ENCODE assay signal across 33 cellular contexts in genomic region chr2:15608392-15608761, GRCh38.
"Had no signal": no experiment of that assay in that cellular context is flagged by ENCODE, and none has a peak within 500 bp of the region (broad histone marks: within the 10 kb centered on the region; RNA-seq: fewer than 3 reads in every experiment).

No MANE protein-coding gene starts in this region.

- H3K9me3 Mint-ChIP-seq: naive thymus-derived CD8-positive, alpha-beta T cell; natural killer cell treated with Interleukin-12 subunit alpha and Interleukin-12 subunit beta and Interleukin-15 and Interleukin-18, amount 100 ng/mL, for 72 hours; neural crest cell; stimulated activated memory B cell treated with anti-CD40 and anti-IgM and Interleukin-4, amounts not matched to agents 10 μg/mL and 1 μg/mL and 100 μg/mL, for 72 hours; stimulated activated naive CD8-positive, alpha-beta T cell treated with anti-CD3 and anti-CD28 coated beads, Interleukin-15, amount 100 ng/mL, for 72 hours; type B pancreatic cell had no signal

- H3K27ac Mint-ChIP-seq: naive thymus-derived CD8-positive, alpha-beta T cell; natural killer cell treated with Interleukin-12 subunit alpha and Interleukin-12 subunit beta and Interleukin-15 and Interleukin-18, amount 100 ng/mL, for 72 hours; nephron progenitor cell; progenitor cell of endocrine pancreas; stimulated activated memory B cell treated with anti-CD40 and anti-IgM and Interleukin-4, amounts not matched to agents 10 μg/mL and 1 μg/mL and 100 μg/mL, for 72 hours; type B pancreatic cell had no signal

- ATAC-seq: naive thymus-derived CD8-positive, alpha-beta T cell; natural killer cell treated with Interleukin-12 subunit alpha and Interleukin-12 subunit beta and Interleukin-15 and Interleukin-18, amount 100 ng/mL, for 72 hours; psoas muscle; right cardiac atrium; sciatic nerve; stimulated activated memory B cell treated with anti-CD40 and anti-IgM and Interleukin-4, amounts not matched to agents 10 μg/mL and 1 μg/mL and 100 μg/mL, for 72 hours; stimulated activated naive CD8-positive, alpha-beta T cell treated with anti-CD3 and anti-CD28 coated beads, Interleukin-15, amount 100 ng/mL, for 72 hours; stimulated activated naive CD8-positive, alpha-beta T cell treated with anti-CD3 and anti-CD28 coated beads, Interleukin-15, Interleukin-2, amounts not matched to agents 100 U/mL and 50 U/mL, for 24 hours; upper lobe of right lung had no signal

- H3K27ac ChIP-seq: neutrophil, ovary, parathyroid adenoma, psoas muscle, skin epidermis, spleen, suprapubic skin, testis, tibial artery, transverse colon, upper lobe of right lung, uterus had no signal

- H3K36me3 ChIP-seq: ovary, uterus had no signal

- H3K4me3 Mint-ChIP-seq: naive thymus-derived CD8-positive, alpha-beta T cell; natural killer cell treated with Interleukin-12 subunit alpha and Interleukin-12 subunit beta and Interleukin-15 and Interleukin-18, amount 100 ng/mL, for 72 hours; nephron progenitor cell; neural crest cell; stimulated activated memory B cell treated with anti-CD40 and anti-IgM and Interleukin-4, amounts not matched to agents 10 μg/mL and 1 μg/mL and 100 μg/mL, for 72 hours; stimulated activated naive CD8-positive, alpha-beta T cell treated with anti-CD3 and anti-CD28 coated beads, Interleukin-15, amount 100 ng/mL, for 72 hours; type B pancreatic cell had no signal

- H3K4me1 Mint-ChIP-seq: nephron progenitor cell; neural crest cell; stimulated activated memory B cell treated with anti-CD40 and anti-IgM and Interleukin-4, amounts not matched to agents 10 μg/mL and 1 μg/mL and 100 μg/mL, for 72 hours; stimulated activated naive CD8-positive, alpha-beta T cell treated with anti-CD3 and anti-CD28 coated beads, Interleukin-15, amount 100 ng/mL, for 72 hours had no signal

- H3K4me1 ChIP-seq: parathyroid adenoma, psoas muscle, spleen, suprapubic skin, testis, tibial artery, transverse colon, upper lobe of right lung, uterus had no signal

- H3K27me3 Mint-ChIP-seq: naive thymus-derived CD8-positive, alpha-beta T cell; natural killer cell treated with Interleukin-12 subunit alpha and Interleukin-12 subunit beta and Interleukin-15 and Interleukin-18, amount 100 ng/mL, for 72 hours; progenitor cell of endocrine pancreas; stimulated activated memory B cell treated with anti-CD40 and anti-IgM and Interleukin-4, amounts not matched to agents 10 μg/mL and 1 μg/mL and 100 μg/mL, for 72 hours; stimulated activated naive CD8-positive, alpha-beta T cell treated with anti-CD3 and anti-CD28 coated beads, Interleukin-15, amount 100 ng/mL, for 72 hours; type B pancreatic cell had no signal

- H3K9me3 ChIP-seq: neutrophil, ovary, psoas muscle, spleen, suprapubic skin, testis, tibial artery, transverse colon, upper lobe of right lung, uterus had no signal

- H3K4me3 ChIP-seq: ovary, psoas muscle, skin epidermis, smooth muscle cell, spleen, suprapubic skin, testis, tibial artery, transverse colon, upper lobe of right lung, uterus had no signal

- DNase-seq: naive thymus-derived CD8-positive, alpha-beta T cell; nephron progenitor cell; nucleus accumbens; ovary; posterior cingulate gyrus; psoas muscle; spleen; stimulated activated CD4-positive, alpha-beta T cell treated with anti-CD3 and anti-CD28 coated beads, Interleukin-12 subunit alpha, Interleukin-12 subunit beta, amount 100 ng/mL, for 4 hours; stimulated activated CD4-positive, alpha-beta T cell treated with anti-CD3 and anti-CD28 coated beads, Interleukin-1b, Interleukin-23, amount 100 ng/mL, for 48 hours; stimulated activated CD4-positive, alpha-beta T cell treated with anti-CD3 and anti-CD28 coated beads, Interleukin-4, amount 100 ng/mL, for 1 hour; stimulated activated CD4-positive, alpha-beta T cell treated with anti-CD3 and anti-CD28 coated beads, Interleukin-4, amount 100 ng/mL, for 4 hours; stimulated activated CD8-positive, alpha-beta memory T cell treated with anti-CD3 and anti-CD28 coated beads, Interleukin-4, amount 100 ng/mL, for 48 hours; stimulated activated naive CD4-positive, alpha-beta T cell; stimulated activated naive CD8-positive, alpha-beta T cell treated with anti-CD3 and anti-CD28 coated beads, Interleukin-15, amount 100 ng/mL, for 72 hours; stimulated activated naive CD8-positive, alpha-beta T cell treated with anti-CD3 and anti-CD28 coated beads, Interleukin-15, Interleukin-2, amounts not matched to agents 100 U/mL and 50 U/mL, for 24 hours; substantia nigra; testis; tibial artery; transverse colon; upper lobe of right lung; uterus had no signal
